10 cellular contexts compared by ENCODE assay signal in the genomic region with DNA sequence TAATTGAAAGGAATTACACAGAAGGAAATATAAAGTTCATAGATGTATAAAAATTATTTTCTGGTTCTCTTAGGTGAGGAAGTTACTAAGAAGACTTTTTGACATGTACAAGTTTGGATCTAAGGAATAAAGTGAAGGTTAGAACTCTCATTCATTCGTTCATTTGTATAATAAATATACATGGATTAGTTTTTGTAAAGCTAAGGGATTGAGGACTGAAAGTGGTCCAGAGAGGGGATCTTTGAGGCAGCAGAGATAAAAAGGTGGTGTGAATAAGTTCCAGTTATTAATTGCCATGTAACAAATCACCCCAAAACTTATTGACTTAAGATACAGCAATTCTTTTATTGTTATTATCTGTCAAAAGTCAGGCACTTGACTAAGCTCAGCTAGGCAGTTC.
"Had no signal": no experiment of that assay in that cellular context is flagged by ENCODE, and none has a peak within 500 bp of the region (broad histone marks: within the 10 kb centered on the region; RNA-seq: fewer than 3 reads in every experiment).

No MANE protein-coding gene starts in this region.

- ATAC-seq: GM23338, HCT116 had no signal

- FAIRE-seq: H1, H54 had no signal

- H2AFZ ChIP-seq: GM23248, GM23338 had no signal

- H3K36me3 ChIP-seq: HAP-1 had no signal

- H3K27ac ChIP-seq: GM23248 had no signal

- H3K4me3 ChIP-seq: GM23248, GM23338, HAP-1 had no signal

- H3K4me2 ChIP-seq: GM23338 had no signal

- DNase-seq: GM23248, GOT3, H7, HCEC 1CT, HFFc6 had no signal

- H3K9ac ChIP-seq: GM23248 had no signal

- H3K4me1 ChIP-seq: HAP-1 had no signal

- H3K9me3 ChIP-seq: HAP-1 had no signal
